ENCODE assay signal across 1 cellular context in genomic region chr11:925158-925495, GRCh38.
TF ChIP-seq lines count a peak whose summit lies in the region.

No MANE protein-coding gene starts in this region.

TF ChIP-seq in K562, 482 proteins besides CTCF, POLR2A, EP300 and RAD21 (continued from another document):
- TF ChIP-seq, protein P1, sequence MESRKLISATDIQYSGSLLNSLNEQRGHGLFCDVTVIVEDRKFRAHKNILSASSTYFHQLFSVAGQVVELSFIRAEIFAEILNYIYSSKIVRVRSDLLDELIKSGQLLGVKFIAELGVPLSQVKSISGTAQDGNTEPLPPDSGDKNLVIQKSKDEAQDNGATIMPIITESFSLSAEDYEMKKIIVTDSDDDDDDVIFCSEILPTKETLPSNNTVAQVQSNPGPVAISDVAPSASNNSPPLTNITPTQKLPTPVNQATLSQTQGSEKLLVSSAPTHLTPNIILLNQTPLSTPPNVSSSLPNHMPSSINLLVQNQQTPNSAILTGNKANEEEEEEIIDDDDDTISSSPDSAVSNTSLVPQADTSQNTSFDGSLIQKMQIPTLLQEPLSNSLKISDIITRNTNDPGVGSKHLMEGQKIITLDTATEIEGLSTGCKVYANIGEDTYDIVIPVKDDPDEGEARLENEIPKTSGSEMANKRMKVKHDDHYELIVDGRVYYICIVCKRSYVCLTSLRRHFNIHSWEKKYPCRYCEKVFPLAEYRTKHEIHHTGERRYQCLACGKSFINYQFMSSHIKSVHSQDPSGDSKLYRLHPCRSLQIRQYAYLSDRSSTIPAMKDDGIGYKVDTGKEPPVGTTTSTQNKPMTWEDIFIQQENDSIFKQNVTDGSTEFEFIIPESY (CRISPR knock-in tag; IDR thresholded peaks at IDR 0.05), result peak; percentile 91
- TF ChIP-seq CHD4 (IDR thresholded peaks at IDR 0.05; ENCODE audit: insufficient read depth, insufficient replicate concordance, low read depth, low read length, poor library complexity, severe bottlenecking) (no peak), ZNF263 (CRISPR knock-in tag; IDR thresholded peaks at IDR 0.05; ENCODE audit: borderline replicate concordance) (0 out of 2 replicates have a peak, but pooled peaks have one; percentile 29), NKRF (IDR thresholded peaks at IDR 0.05; ENCODE audit: borderline replicate concordance) (no peak), NR2C2 (CRISPR knock-in tag; IDR thresholded peaks at IDR 0.05) (no peak), NR2C2 (tag; IDR thresholded peaks at IDR 0.05) (no peak)
TF ChIP-seq in K562: peak in this region for 2.
